19 cellular contexts compared by ENCODE assay signal in genomic region chr3:124267406-124267805, GRCh38.
"Had no signal": no experiment of that assay in that cellular context is flagged by ENCODE, and none has a peak within 500 bp of the region (broad histone marks: within the 10 kb centered on the region; RNA-seq: fewer than 3 reads in every experiment).

No MANE protein-coding gene starts in this region.

- H3K9me3 ChIP-seq: right atrium auricular region, suprapubic skin, thyroid gland, upper lobe of left lung, vagina had no signal

- H3K4me2 ChIP-seq: hepatocyte had no signal

- H3K36me3 ChIP-seq: suprapubic skin, thyroid gland, upper lobe of left lung, vagina had no signal

- H3K27me3 ChIP-seq: dorsolateral prefrontal cortex, hepatocyte, right atrium auricular region, suprapubic skin, thyroid gland, upper lobe of left lung, vagina had no signal

- H3K27ac ChIP-seq: dorsolateral prefrontal cortex, hepatocyte, suprapubic skin had no signal

- H3K4me3 ChIP-seq: dorsolateral prefrontal cortex, hepatocyte, right atrium auricular region, suprapubic skin, thyroid gland, upper lobe of left lung, vagina had no signal

- ATAC-seq: esophagus mucosa; naive thymus-derived CD4-positive, alpha-beta T cell had no signal

- DNase-seq: cortex of kidney; dorsolateral prefrontal cortex; effector CD8-positive, alpha-beta T cell; foreskin fibroblast; kidney; mammary epithelial cell; naive thymus-derived CD4-positive, alpha-beta T cell; nephron progenitor cell; posterior cingulate gyrus; small intestine; stimulated activated CD4-positive, alpha-beta T cell treated with anti-CD3 and anti-CD28 coated beads, Interleukin-12 subunit alpha, Interleukin-12 subunit beta, amount 100 ng/mL, for 4 hours; stimulated activated naive CD4-positive, alpha-beta T cell; thyroid gland; upper lobe of left lung had no signal
